Comparison of ENCODE assay signal across 2 cellular contexts in the genomic region with DNA sequence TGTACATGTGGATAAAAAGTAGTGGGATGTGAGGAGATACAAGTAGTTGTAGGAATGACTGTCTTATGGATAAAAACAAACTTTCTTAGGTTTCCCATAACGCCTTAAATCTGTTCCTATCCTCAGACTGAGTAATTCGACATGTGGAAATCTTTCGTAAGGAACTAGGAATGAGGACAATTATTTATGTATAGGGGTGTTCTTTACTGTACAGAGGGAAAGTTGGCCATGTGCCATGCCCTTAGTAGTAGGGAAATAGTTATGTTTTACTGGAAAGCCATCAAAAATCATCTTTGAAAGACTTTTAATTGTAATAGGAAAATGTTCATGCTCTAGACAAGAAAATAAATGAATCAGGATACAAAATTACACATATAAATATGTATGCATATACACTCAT.
TF ChIP-seq lines count a peak whose summit lies in the region.

No MANE protein-coding gene starts in this region.

TF ChIP-seq in K562, 482 proteins besides CTCF, POLR2A, EP300 and RAD21:
- TF ChIP-seq NFIC (IDR thresholded peaks at IDR 0.05), result peak; percentile 67
TF ChIP-seq in K562: peak in this region for 1; not testable (repeated sequence) for 481.

TF ChIP-seq in HepG2, 621 proteins besides CTCF, POLR2A, EP300 and RAD21:
- 0 out of 2 replicates have a peak, but pooled peaks have one; percentile 27 for TF ChIP-seq TBX3 (IDR thresholded peaks at IDR 0.05; ENCODE audit: borderline replicate concordance)
